19 cellular contexts compared by ENCODE assay signal in genomic region chr14:22656945-22657711, GRCh38. TPM values are rescaled to one million over a fixed set of nuclear protein-coding genes. Genes with fewer than 3 reads are reported as not detected.
DNase-seq lines count a peak whose midpoint lies in the region; ATAC-seq and TF ChIP-seq lines count a peak whose summit lies in the region.
"Had no signal": no experiment of that assay in that cellular context is flagged by ENCODE, and none has a peak within 500 bp of the region (broad histone marks: within the 10 kb centered on the region; RNA-seq: fewer than 3 reads in every experiment).

No MANE protein-coding gene starts in this region.

- no peaks in the 10 kb centered on the region for H3K27me3 Mint-ChIP-seq in chondrocyte (ENCODE audit: low read depth)
- no peaks in the 10 kb centered on the region for H3K27me3 Mint-ChIP-seq in activated CD8-positive, alpha-beta memory T cell treated with anti-CD3 and anti-CD28 coated beads, Interleukin-2, amount 10 ng/mL, durations not matched to agents 7 days and 5 days
- H3K27me3 Mint-ChIP-seq: CD8-positive, alpha-beta memory T cell; T-helper 17 cell had no signal

- no peak for TF ChIP-seq RAD21 in IMR-90 (IDR thresholded peaks at IDR 0.05; ENCODE audit: low read length)

- H4K8ac ChIP-seq in IMR-90 (ENCODE audit: low read depth in 2 of 2, low read length in 2 of 2) = no peak overlapping the region

- no peaks in the 10 kb centered on the region for H3K27me3 ChIP-seq in IMR-90 (ENCODE audit: control insufficient read depth, insufficient read depth, low read length)
- H3K27me3 ChIP-seq: Peyer's patch had no signal

- H2BK5ac ChIP-seq in IMR-90 (ENCODE audit: low read depth, low read length, poor library complexity, severe bottlenecking) = no peak overlapping the region

- no peaks in the 10 kb centered on the region for H3K79me1 ChIP-seq in IMR-90 (ENCODE audit: low read depth in 1 of 2, low read length in 2 of 2)

- H3K9ac ChIP-seq in IMR-90 (ENCODE audit: low read depth, low read length) = no peak overlapping the region
- H3K9ac ChIP-seq: KMS-11 had no signal

- H2AK5ac ChIP-seq in IMR-90 (ENCODE audit: low read depth, low read length) = no peak overlapping the region

- dilution Hi-C loops in IMR-90 (cut with HindIII; ENCODE audit: low sequenced_read_pairs, unreplicated experiment) = no loop called here

- H3K14ac ChIP-seq in IMR-90 (replicated peaks; ENCODE audit: low read depth, low read length) = no peak overlapping the region

- H3K4me1 Mint-ChIP-seq in chondrocyte (ENCODE audit: low read depth) = peaks cover 50% of the 10 kb centered on the region
- H3K4me1 Mint-ChIP-seq in activated CD8-positive, alpha-beta memory T cell treated with anti-CD3 and anti-CD28 coated beads, Interleukin-2, amount 10 ng/mL, durations not matched to agents 7 days and 5 days = peaks cover 4% of the 10 kb centered on the region
- H3K4me1 Mint-ChIP-seq: CD8-positive, alpha-beta memory T cell had no signal

- no peaks in the 10 kb centered on the region for H3K36me3 Mint-ChIP-seq in chondrocyte (ENCODE audit: low read depth)
- H3K36me3 Mint-ChIP-seq in activated CD8-positive, alpha-beta memory T cell treated with anti-CD3 and anti-CD28 coated beads, Interleukin-2, amount 10 ng/mL, durations not matched to agents 7 days and 5 days = no peaks in the 10 kb centered on the region
- H3K36me3 Mint-ChIP-seq: activated naive CD8-positive, alpha-beta T cell treated with anti-CD3 and anti-CD28 coated beads, Interleukin-2, amount 10 ng/mL, durations not matched to agents 7 days and 5 days; CD8-positive, alpha-beta memory T cell had no signal

- H3K9me3 ChIP-seq in IMR-90 (ENCODE audit: control insufficient read depth, insufficient read depth, low read length) = no peaks in the 10 kb centered on the region
- H3K9me3 ChIP-seq: Peyer's patch had no signal

- H3K18ac ChIP-seq in IMR-90 (ENCODE audit: low read depth, low read length) = no peak overlapping the region

- no peaks in the 10 kb centered on the region for H4K20me1 ChIP-seq in IMR-90 (ENCODE audit: insufficient read depth, low read length)

- no peak overlapping the region for H2AFZ ChIP-seq in IMR-90 (replicated peaks; ENCODE audit: low read length, poor library complexity)

- H2AK9ac ChIP-seq in IMR-90 (replicated peaks; ENCODE audit: low read depth, low read length, poor library complexity) = peak overlapping the region; percentile 45

- H3K27ac Mint-ChIP-seq in chondrocyte (ENCODE audit: unreplicated experiment) = peak overlapping the region; percentile 91
- H3K27ac Mint-ChIP-seq in activated CD8-positive, alpha-beta memory T cell treated with anti-CD3 and anti-CD28 coated beads, Interleukin-2, amount 10 ng/mL, durations not matched to agents 7 days and 5 days = no peak overlapping the region
- H3K27ac Mint-ChIP-seq: activated naive CD8-positive, alpha-beta T cell treated with anti-CD3 and anti-CD28 coated beads, Interleukin-2, amount 10 ng/mL, durations not matched to agents 7 days and 5 days; T-helper 17 cell had no signal

- H2BK120ac ChIP-seq in IMR-90 (ENCODE audit: low read depth, low read length) = no peak overlapping the region

- ATAC-seq in IMR-90 (ENCODE audit: low read depth) = peak; percentile 10; the same call in 1 of the 2 replicates
- ATAC-seq in activated CD8-positive, alpha-beta memory T cell treated with anti-CD3 and anti-CD28 coated beads, Interleukin-2, amount 10 ng/mL, durations not matched to agents 7 days and 5 days = no peak
- ATAC-seq: T-helper 17 cell had no signal

- WGBS in IMR-90 (ENCODE audit: extremely low coverage in 2 of 2, insufficient read length in 1 of 2), 2 experiments = 0% methylated on average over 1 of the region's 8 CpGs; no CpG with 5 or more reads in 1 of the 2 experiments

- no peak for TF ChIP-seq POLR2A in IMR-90 (IDR thresholded peaks at IDR 0.05; ENCODE audit: low read depth, low read length)

- DNase-seq in IMR-90 (peak; percentile 35), chondrocyte (ENCODE audit: low spot score) (no peak), kidney tubule cell (ENCODE audit: low spot score) (peak; percentile 98), stromal cell of bone marrow (ENCODE audit: low read depth) (peak; percentile 43), NCI-H146 treated with DMSO at 0.1 percent for 48 hours (lab: John Stamatoyannopoulos, UW; ENCODE audit: unreplicated experiment) (no peak), mesenteric fat pad (ENCODE audit: low spot score) (no peak)
- DNase-seq in activated CD8-positive, alpha-beta memory T cell treated with anti-CD3 and anti-CD28 coated beads, Interleukin-2, amount 10 ng/mL, durations not matched to agents 7 days and 5 days = no peak
- DNase-seq: activated CD4-positive, alpha-beta T cell treated with anti-CD3 and anti-CD28 coated beads for 1 hour; activated naive CD8-positive, alpha-beta T cell treated with anti-CD3 and anti-CD28 coated beads, Interleukin-2, amount 10 ng/mL, durations not matched to agents 7 days and 5 days; CD8-positive, alpha-beta memory T cell; cortex of kidney; GOT3; NCI-H1436; Peyer's patch; stimulated activated CD4-positive, alpha-beta T cell treated with anti-CD3 and anti-CD28 coated beads, Interleukin-4, amount 100 ng/mL, for 24 hours; T-helper 17 cell had no signal

- H3K23ac ChIP-seq in IMR-90 (ENCODE audit: low read depth, low read length) = no peak overlapping the region

- no peak overlapping the region for H3K4me3 Mint-ChIP-seq in chondrocyte (ENCODE audit: unreplicated experiment)
- no peak overlapping the region for H3K4me3 Mint-ChIP-seq in activated CD8-positive, alpha-beta memory T cell treated with anti-CD3 and anti-CD28 coated beads, Interleukin-2, amount 10 ng/mL, durations not matched to agents 7 days and 5 days
- H3K4me3 Mint-ChIP-seq: activated naive CD8-positive, alpha-beta T cell treated with anti-CD3 and anti-CD28 coated beads, Interleukin-2, amount 10 ng/mL, durations not matched to agents 7 days and 5 days; CD8-positive, alpha-beta memory T cell; T-helper 17 cell had no signal

- H3K27ac ChIP-seq in IMR-90 (ENCODE audit: insufficient read depth, low read length) = no peak overlapping the region
- H3K27ac ChIP-seq: KMS-11, Peyer's patch had no signal

- no TSS peak for BruUV-seq in IMR-90 (replicated peaks; lab: Mats Ljungman, UMichigan)

- H4K91ac ChIP-seq in IMR-90 (ENCODE audit: insufficient read depth, low read depth, low read length) = no peak overlapping the region

- H3K4me1 ChIP-seq in IMR-90 (ENCODE audit: control insufficient read depth, insufficient read depth, low read length) = no peaks in the 10 kb centered on the region
- H3K4me1 ChIP-seq: Peyer's patch had no signal

- H3K4ac ChIP-seq in IMR-90 (ENCODE audit: low read depth, low read length) = no peak overlapping the region

- in situ Hi-C loops in IMR-90 (cut with MboI; ENCODE audit: low sequenced_read_pairs) = loop anchor here (10.0 kb wide), 1 partner anchor 262 kb away; no protein-coding TSS in a partner anchor

- no peaks in the 10 kb centered on the region for H3K9me1 ChIP-seq in IMR-90 (ENCODE audit: insufficient read depth, low read length)

- no peak overlapping the region for H3K4me2 ChIP-seq in IMR-90 (ENCODE audit: low read depth, low read length)
- H3K4me2 ChIP-seq: KMS-11 had no signal

- CTCF ChIA-PET in IMR-90 (lab: Yijun Ruan, JAX) = interaction anchor here (0.5 to 2.8 kb wide), 5 partner anchors 9 to 273 kb away, joined by 3 to 10 read pairs (median 3); no protein-coding TSS in a partner anchor
- CTCF ChIA-PET in activated CD8-positive, alpha-beta memory T cell treated with anti-CD3 and anti-CD28 coated beads, Interleukin-2, amount 10 ng/mL, durations not matched to agents 7 days and 5 days (lab: Charles Lee) = interaction anchor here (0.6 to 4.4 kb wide), 11 partner anchors 9 to 245 kb away, joined by 3 to 28 read pairs (median 3); no protein-coding TSS in a partner anchor

- no peak overlapping the region for H2BK15ac ChIP-seq in IMR-90 (ENCODE audit: low read depth, low read length)

- POLR2A ChIA-PET in IMR-90 (lab: Charles Lee; ENCODE audit: unreplicated experiment) = no interaction called here

- H2BK20ac ChIP-seq in IMR-90 (ENCODE audit: low read depth, low read length) = no peak overlapping the region

- no peak for TF ChIP-seq CTCF in IMR-90 (conservative IDR thresholded peaks at IDR 0.05; ENCODE audit: low read depth, low read length)
- TF ChIP-seq CTCF in chondrocyte (IDR thresholded peaks at IDR 0.05) = no peak

- intact Hi-C loops in IMR-90 (cut with micrococcal nuclease) = loop anchor here (5.0 kb wide), 1 partner anchor 180 kb away; the partner anchor contains the start of gene MMP14

- H3K56ac ChIP-seq in IMR-90 (ENCODE audit: extremely low read depth, insufficient read depth, low read length) = no peak overlapping the region

- no peaks in the 10 kb centered on the region for H3K36me3 ChIP-seq in IMR-90 (ENCODE audit: control insufficient read depth, insufficient read depth, low read length)
- H3K36me3 ChIP-seq: Peyer's patch had no signal

- H4K5ac ChIP-seq in IMR-90 (ENCODE audit: low read depth, low read length) = no peak overlapping the region

- no peaks in the 10 kb centered on the region for H3K9me3 Mint-ChIP-seq in chondrocyte (ENCODE audit: low read depth)
- no peaks in the 10 kb centered on the region for H3K9me3 Mint-ChIP-seq in activated CD8-positive, alpha-beta memory T cell treated with anti-CD3 and anti-CD28 coated beads, Interleukin-2, amount 10 ng/mL, durations not matched to agents 7 days and 5 days (ENCODE audit: low read depth)
- H3K9me3 Mint-ChIP-seq: activated naive CD8-positive, alpha-beta T cell treated with anti-CD3 and anti-CD28 coated beads, Interleukin-2, amount 10 ng/mL, durations not matched to agents 7 days and 5 days; CD8-positive, alpha-beta memory T cell had no signal

- H3K4me3 ChIP-seq in IMR-90 (ENCODE audit: insufficient read depth, low read depth, low read length) = no peak overlapping the region
- H3K4me3 ChIP-seq: Peyer's patch had no signal

TF ChIP-seq in IMR-90, 13 proteins besides CTCF, POLR2A, EP300 and RAD21 (continues in another document):
- TF ChIP-seq BHLHE40 (IDR thresholded peaks at IDR 0.05; ENCODE audit: low read depth, low read length) (no peak), RFX5 (IDR thresholded peaks at IDR 0.05; ENCODE audit: low read depth, low read length) (no peak)

RNA-seq across cellular contexts. Expression of gene OR6J1, which starts 13.0 kb away (rescaled TPM):
- total RNA-seq in IMR-90 (2012; rRNA removed) = not detected in 2 replicates
- not detected in 2 replicates for polyA plus RNA-seq in IMR-90 (2012; rRNA removed)
- not detected in 2 replicates for polyA plus RNA-seq in IMR-90 (2012; cell fraction: cytosol; rRNA removed)
- polyA plus RNA-seq in IMR-90 (2012; cell fraction: nucleus; rRNA removed; ENCODE audit: low replicate concordance) = not detected in 2 replicates
- not detected in 3 replicates for total RNA-seq in chondrocyte
- not detected for total RNA-seq in mesenteric fat pad
- not detected for total RNA-seq in activated CD8-positive, alpha-beta memory T cell treated with anti-CD3 and anti-CD28 coated beads, Interleukin-2, amount 10 ng/mL, durations not matched to agents 7 days and 5 days
- total RNA-seq: activated naive CD8-positive, alpha-beta T cell treated with anti-CD3 and anti-CD28 coated beads, Interleukin-2, amount 10 ng/mL, durations not matched to agents 7 days and 5 days; CD8-positive, alpha-beta memory T cell; mucosa of gallbladder; NCI-H460; T-helper 17 cell had no signal
- polyA plus RNA-seq: CD8-positive, alpha-beta memory T cell had no signal

RNA-seq across cellular contexts. Expression of gene ABHD4, which starts 59.0 kb away (rescaled TPM):
- total RNA-seq in IMR-90 (2012; rRNA removed) = 5.0 and 5.3 TPM in 2 replicates
- 21.8 and 22.0 TPM in 2 replicates for polyA plus RNA-seq in IMR-90 (2012; rRNA removed)
- 13.3 and 23.6 TPM in 2 replicates for polyA plus RNA-seq in IMR-90 (2012; cell fraction: cytosol; rRNA removed)
- polyA plus RNA-seq in IMR-90 (2012; cell fraction: nucleus; rRNA removed; ENCODE audit: low replicate concordance) = 22.2 and 25.4 TPM in 2 replicates
- 52.1 to 89.9 TPM (median 88.0 TPM) in 3 replicates for total RNA-seq in chondrocyte
- total RNA-seq in mesenteric fat pad = 36.5 TPM
- total RNA-seq in activated CD8-positive, alpha-beta memory T cell treated with anti-CD3 and anti-CD28 coated beads, Interleukin-2, amount 10 ng/mL, durations not matched to agents 7 days and 5 days = 10 to 100 TPM; 11.8 to 13.8 TPM

Comparison
In these comparisons a context has a peak if more than half of its experiments do, and no peak if none do; other contexts are left out.
1. DNase-seq: peak in IMR-90 (single experiment), kidney tubule cell (single experiment) and stromal cell of bone marrow (single experiment); none in chondrocyte (single experiment), NCI-H146 treated with DMSO at 0.1 percent for 48 hours (single experiment), mesenteric fat pad (single experiment) and activated CD8-positive, alpha-beta memory T cell treated with anti-CD3 and anti-CD28 coated beads, Interleukin-2, amount 10 ng/mL, durations not matched to agents 7 days and 5 days (single experiment).